In genomic region chr5:139492700-139493192, GRCh38 we compare ENCODE assay signal across 9 cellular contexts. TPM values are rescaled to one million over a fixed set of nuclear protein-coding genes. Genes with fewer than 3 reads are reported as not detected.
A peak's percentile ranks its signal among the peaks of the same experiment; 100 is the strongest.
DNase-seq lines count a peak whose midpoint lies in the region; ATAC-seq and TF ChIP-seq lines count a peak whose summit lies in the region.
"Had no signal": no experiment of that assay in that cellular context is flagged by ENCODE, and none has a peak within 500 bp of the region (broad histone marks: within the 10 kb centered on the region; RNA-seq: fewer than 3 reads in every experiment).

No MANE protein-coding gene starts in this region.

- H2AFZ ChIP-seq in DND-41 (ENCODE audit: low read depth, low read length) (no peak overlapping the region), parathyroid adenoma (peak overlapping the region; percentile 19)

- H3K9ac ChIP-seq in DND-41 (ENCODE audit: low read depth, low read length), result no peak overlapping the region
- H3K9ac ChIP-seq in parathyroid adenoma, result no peak overlapping the region

- peak; percentile 45; the same call in 1 of the 3 replicates for ATAC-seq in DND-41 (ENCODE audit: insufficient read depth, low read depth)
- no peak for ATAC-seq in GM18870 (IDR thresholded peaks at IDR 0.05; ENCODE audit: unreplicated experiment)

- H3K4me1 ChIP-seq in DND-41 (ENCODE audit: insufficient read depth, low read length), result no peaks in the 10 kb centered on the region; the same call in 1 of the 2 replicates
- peaks cover 5% of the 10 kb centered on the region for H3K4me1 ChIP-seq in parathyroid adenoma

- TF ChIP-seq CTCF in DND-41 (IDR thresholded peaks at IDR 0.05; ENCODE audit: borderline replicate concordance, extremely low read depth, low read length, poor library complexity, severe bottlenecking), result no peak
- TF ChIP-seq CTCF in parathyroid adenoma (IDR thresholded peaks at IDR 0.05), result no peak

- DNase-seq in DND-41, result no peak
- peak; percentile 72 for DNase-seq in MG63
- peak; percentile 60 for DNase-seq in fibroblast of gingiva (ENCODE audit: low read depth)
- DNase-seq in KG1 (lab: John Stamatoyannopoulos, UW), result no peak
- DNase-seq in effector CD8-positive, alpha-beta T cell (lab: John Stamatoyannopoulos, UW), result no peak
- DNase-seq: NCI-H2171 had no signal

- H4K20me1 ChIP-seq in DND-41 (ENCODE audit: insufficient read depth, low read length), result no peaks in the 10 kb centered on the region

- H3K9me3 ChIP-seq in DND-41 (ENCODE audit: insufficient read depth, low read length, severe bottlenecking) (no peaks in the 10 kb centered on the region), MG63 (no peaks in the 10 kb centered on the region), parathyroid adenoma (ENCODE audit: control insufficient read depth, low read length) (no peaks in the 10 kb centered on the region)

- no peaks in the 10 kb centered on the region for H3K36me3 ChIP-seq in DND-41 (ENCODE audit: insufficient read depth, low read length)
- no peaks in the 10 kb centered on the region for H3K36me3 ChIP-seq in MG63
- no peaks in the 10 kb centered on the region for H3K36me3 ChIP-seq in parathyroid adenoma (ENCODE audit: control insufficient read depth, insufficient read depth, low read length)

- H3K4me2 ChIP-seq in DND-41 (ENCODE audit: insufficient read depth, low read length), result no peak overlapping the region
- H3K4me2 ChIP-seq in parathyroid adenoma (ENCODE audit: low read length), result peak overlapping the region; percentile 6

- no peak overlapping the region for H3K27ac ChIP-seq in DND-41 (ENCODE audit: low read length)
- no peak overlapping the region for H3K27ac ChIP-seq in parathyroid adenoma

- no peaks in the 10 kb centered on the region for H3K27me3 ChIP-seq in DND-41 (ENCODE audit: insufficient read depth, low read length, poor library complexity)
- H3K27me3 ChIP-seq in MG63, result no peaks in the 10 kb centered on the region
- no peaks in the 10 kb centered on the region for H3K27me3 ChIP-seq in parathyroid adenoma (ENCODE audit: control insufficient read depth, insufficient read depth, low read length)

- H3K4me3 ChIP-seq in DND-41 (ENCODE audit: low read depth in 1 of 2, low read length in 2 of 2) (no peak overlapping the region), MG63 (no peak overlapping the region), parathyroid adenoma (ENCODE audit: low read depth, low read length) (no peak overlapping the region)

- H3K79me2 ChIP-seq in DND-41 (ENCODE audit: insufficient read depth, low read length), result no peaks in the 10 kb centered on the region
- no peaks in the 10 kb centered on the region for H3K79me2 ChIP-seq in parathyroid adenoma

RNA-seq across cellular contexts. Expression of gene STING1, which starts 10.2 kb away (rescaled TPM):
- 45.6 and 54.5 TPM in 2 replicates for total RNA-seq in MG63 (2014; rRNA removed; shearing (Covaris generic); ENCODE audit: low replicate concordance)

RNA-seq across cellular contexts. Expression of gene SMIM33, which starts 21.9 kb away (rescaled TPM):
- not detected in 2 replicates for total RNA-seq in MG63 (2014; rRNA removed; shearing (Covaris generic); ENCODE audit: low replicate concordance)
- total RNA-seq: neural crest cell had no signal

RNA-seq across cellular contexts. Expression of gene ECSCR, which starts 30.2 kb away (rescaled TPM):
- 0.63 and 0.74 TPM in 2 replicates for total RNA-seq in MG63 (2014; rRNA removed; shearing (Covaris generic); ENCODE audit: low replicate concordance)
- total RNA-seq: neural crest cell had no signal

RNA-seq across cellular contexts. Expression of gene DNAJC18, which starts 53.4 kb away (rescaled TPM):
- not detected in 2 replicates for total RNA-seq in MG63 (2014; rRNA removed; shearing (Covaris generic); ENCODE audit: low replicate concordance)

Comparison
In these comparisons a context has a peak if more than half of its experiments do, and no peak if none do; other contexts are left out.
1. DNase-seq: peak in MG63 (single experiment) and fibroblast of gingiva (single experiment); none in DND-41 (single experiment), KG1 (single experiment) and effector CD8-positive, alpha-beta T cell (single experiment).